18 cellular contexts compared by ENCODE assay signal in genomic region chr18:45731706-45732105, GRCh38. TPM values are rescaled to one million over a fixed set of nuclear protein-coding genes. Genes with fewer than 3 reads are reported as not detected.
DNase-seq lines count a peak whose midpoint lies in the region; ATAC-seq, FAIRE-seq and TF ChIP-seq lines count a peak whose summit lies in the region.
"Had no signal": no experiment of that assay in that cellular context is flagged by ENCODE, and none has a peak within 500 bp of the region (broad histone marks: within the 10 kb centered on the region; RNA-seq: fewer than 3 reads in every experiment).

No MANE protein-coding gene starts in this region.

- H3K4me1 ChIP-seq in Panc1 (ENCODE audit: control insufficient read depth, insufficient read depth, low read length): peaks cover 2% of the 10 kb centered on the region; the same call in 1 of the 2 replicates
- peaks cover 39% of the 10 kb centered on the region for H3K4me1 ChIP-seq in skeletal muscle satellite cell (ENCODE audit: control insufficient read depth, insufficient read depth, low read length)
- H3K4me1 ChIP-seq: BE2C had no signal

- H3K4me3 ChIP-seq in Panc1 (ENCODE audit: low read depth in 2 of 2, low read length in 2 of 2): no peak overlapping the region
- H3K4me3 ChIP-seq in fibroblast of mammary gland (ENCODE audit: control insufficient read depth, low read depth, low read length): no peak overlapping the region
- H3K4me3 ChIP-seq in skeletal muscle satellite cell (ENCODE audit: low read length): no peak overlapping the region
- H3K4me3 ChIP-seq: GM23338 had no signal

- in situ Hi-C loops in Panc1 (cut with HindIII; ENCODE audit: low pct_unique_long_range_greater_than_20kb, low sequenced_read_pairs): no loop called here

- H3K4me3 Mint-ChIP-seq in HFFc6: no peak overlapping the region
- H3K4me3 Mint-ChIP-seq: CD4-positive, alpha-beta memory T cell; GM23338 had no signal

- BruUV-seq in Panc1 (replicated peaks; lab: Mats Ljungman, UMichigan): no TSS peak

- no peak for TF ChIP-seq CTCF in HFFc6 (IDR thresholded peaks at IDR 0.05)
- no peak for TF ChIP-seq CTCF in Panc1 (IDR thresholded peaks at IDR 0.05)
- no peak for TF ChIP-seq CTCF in fibroblast of mammary gland (conservative IDR thresholded peaks at IDR 0.05; ENCODE audit: control insufficient read depth, insufficient read depth, low read depth, low read length)
- TF ChIP-seq CTCF in D721Med (IDR thresholded peaks at IDR 0.05; ENCODE audit: insufficient read depth, missing control alignments): no peak

- H3K9me3 ChIP-seq in Panc1 (ENCODE audit: control insufficient read depth, insufficient read depth, low read depth, low read length): no peaks in the 10 kb centered on the region
- no peaks in the 10 kb centered on the region for H3K9me3 ChIP-seq in skeletal muscle satellite cell (replicated peaks; ENCODE audit: low read length)
- H3K9me3 ChIP-seq: BE2C had no signal

- H3K36me3 ChIP-seq in Panc1 (ENCODE audit: control insufficient read depth, insufficient read depth, low read length): no peaks in the 10 kb centered on the region
- H3K36me3 ChIP-seq in skeletal muscle satellite cell (ENCODE audit: insufficient read depth, low read length): no peaks in the 10 kb centered on the region
- H3K36me3 ChIP-seq: BE2C had no signal

- no peaks in the 10 kb centered on the region for H3K9me3 Mint-ChIP-seq in HFFc6
- H3K9me3 Mint-ChIP-seq: CD4-positive, alpha-beta memory T cell; GM23338 had no signal

- H3K4me2 ChIP-seq in skeletal muscle satellite cell (ENCODE audit: low read length): peak overlapping the region; percentile 29
- H3K4me2 ChIP-seq: GM23338 had no signal

- H3K27ac Mint-ChIP-seq in HFFc6: peak overlapping the region; percentile 73; the same call in 1 of the 2 replicates
- H3K27ac Mint-ChIP-seq: CD4-positive, alpha-beta memory T cell; GM23338 had no signal

- CTCF ChIA-PET in Panc1 (lab: Charles Lee): no interaction called here

- no peaks in the 10 kb centered on the region; the same call in none of the 2 replicates for H3K27me3 Mint-ChIP-seq in HFFc6 (ENCODE audit: insufficient read depth)

- no peak for DNase-seq in HFFc6
- DNase-seq in Panc1 (ENCODE audit: low read depth, low spot score): no peak
- peak; percentile 69 for DNase-seq in fibroblast of mammary gland (ENCODE audit: low read depth)
- DNase-seq in D721Med (ENCODE audit: insufficient read length, low spot score): no peak
- no peak for DNase-seq in left colon
- DNase-seq: BE2C; CD4-positive, alpha-beta memory T cell; DMS153; DND-41; GF-D8; H7 had no signal

- ATAC-seq in Panc1: peak; percentile 45; the same call in 1 of the 2 replicates
- no peak for ATAC-seq in HG02610 (IDR thresholded peaks at IDR 0.05; ENCODE audit: unreplicated experiment)
- ATAC-seq in left colon: no peak
- ATAC-seq: GM23338, HepG2 had no signal

- POLR2A ChIA-PET in Panc1 (lab: Charles Lee): no interaction called here

- H3K27me3 ChIP-seq in Panc1 (ENCODE audit: control insufficient read depth, insufficient read depth, low read length): no peaks in the 10 kb centered on the region
- no peaks in the 10 kb centered on the region for H3K27me3 ChIP-seq in skeletal muscle satellite cell (ENCODE audit: control insufficient read depth, insufficient read depth, low read length)
- H3K27me3 ChIP-seq: BE2C had no signal

- intact Hi-C loops in Panc1 (cut with micrococcal nuclease; ENCODE audit: unreplicated experiment): no loop called here
- intact Hi-C loops in left colon (cut with DNase I, micrococcal nuclease): no loop called here

- peak overlapping the region; percentile 44; the same call in 1 of the 2 replicates for H3K27ac ChIP-seq in Panc1 (ENCODE audit: low read length)
- H3K27ac ChIP-seq: C4-2B had no signal

- FAIRE-seq in D721Med (lab: Jason Lieb, UNC): no peak
- FAIRE-seq: A204.1, HepG2, HTR-8/SVneo had no signal

- H3K36me3 Mint-ChIP-seq in HFFc6 (ENCODE audit: low read depth): no peaks in the 10 kb centered on the region

- H3K4me1 Mint-ChIP-seq in HFFc6 (ENCODE audit: low read depth): peaks cover 54% of the 10 kb centered on the region
- H3K4me1 Mint-ChIP-seq: CD4-positive, alpha-beta memory T cell had no signal

- H3K9ac ChIP-seq in skeletal muscle satellite cell (ENCODE audit: low read depth, low read length): no peak overlapping the region

RNA-seq across cellular contexts. Expression of gene SLC14A1, which starts 7.7 kb away (rescaled TPM):
- 1 to 10 TPM in 1 of 6 experiments, under 1 TPM in 5; 0.24 to 1.3 (median 0.73) TPM for total RNA-seq in HFFc6 (2021; fragmentation: NEBNext Ultra II Directional; extraction: Animal tissue kit (Norgen Biotek cat#: 25700))
- total RNA-seq in Panc1 (2021; ENCODE audit: unreplicated experiment) (1.2 TPM), left colon (1 to 10 TPM in 1 of 2 donors, under 1 TPM in 1; 0.95 to 1.0 TPM)
- polyA plus RNA-seq in Panc1 (2012; ENCODE audit: insufficient read length): 2.2 TPM
- total RNA-seq in skeletal muscle satellite cell (2012; rRNA removed): 0.22 and 2.5 TPM in 2 replicates
- total RNA-seq: H7, HepG2 had no signal
- polyA plus RNA-seq: HepG2 had no signal
